In the genomic region with DNA sequence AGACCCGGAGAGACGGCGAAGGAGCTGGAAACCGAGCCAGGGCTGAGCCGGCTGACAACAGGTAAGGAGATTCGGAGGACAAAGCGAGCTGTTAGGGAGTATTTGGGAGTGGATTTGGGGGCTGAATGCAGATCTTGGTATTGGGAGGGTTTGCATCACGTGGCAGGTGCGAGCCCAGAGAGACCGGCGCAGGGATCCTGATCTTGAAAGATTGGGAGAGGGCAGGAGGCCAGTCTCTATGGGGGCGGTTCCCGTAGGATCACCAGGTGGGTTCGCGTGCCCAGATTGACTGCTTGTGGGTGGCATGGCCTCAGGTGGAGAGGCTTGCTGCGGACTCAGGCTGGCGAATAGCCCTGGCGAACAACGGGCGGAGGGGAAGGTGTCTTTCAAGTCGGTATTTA, we compare ENCODE assay signal across 7 cellular contexts. TPM values are rescaled to one million over a fixed set of nuclear protein-coding genes. Genes with fewer than 3 reads are reported as not detected.
DNase-seq lines count a peak whose midpoint lies in the region; ATAC-seq and TF ChIP-seq lines count a peak whose summit lies in the region.

No MANE protein-coding gene starts in this region.

- H3K4me1 Mint-ChIP-seq in stimulated activated effector memory CD8-positive, alpha-beta T cell treated with anti-CD3 and anti-CD28 coated beads, Interleukin-12 subunit alpha, Interleukin-12 subunit beta, amount 100 ng/mL, for 72 hours, result peaks cover 30% of the 10 kb centered on the region

- peaks cover 24% of the 10 kb centered on the region for H3K36me3 ChIP-seq in HUES64 (ENCODE audit: insufficient read depth, low read length)

- peaks cover 10 to 15% of the 10 kb centered on the region in 2 donors for H3K36me3 Mint-ChIP-seq in activated naive CD4-positive, alpha-beta T cell treated with anti-CD3 and anti-CD28 coated beads, Interleukin-2, amount 50 U/mL, for 72 hours
- no peaks in the 10 kb centered on the region for H3K36me3 Mint-ChIP-seq in stimulated activated effector memory CD8-positive, alpha-beta T cell treated with anti-CD3 and anti-CD28 coated beads, Interleukin-12 subunit alpha, Interleukin-12 subunit beta, amount 100 ng/mL, for 72 hours

- H3K27ac ChIP-seq in HUES64 (ENCODE audit: low read depth, low read length), result no peak overlapping the region; the same call in 1 of the 2 replicates

- H3K4me3 Mint-ChIP-seq in stimulated activated effector memory CD8-positive, alpha-beta T cell treated with anti-CD3 and anti-CD28 coated beads, Interleukin-12 subunit alpha, Interleukin-12 subunit beta, amount 100 ng/mL, for 72 hours, result peak overlapping the region; percentile 75

- H3K27ac Mint-ChIP-seq in activated naive CD4-positive, alpha-beta T cell treated with anti-CD3 and anti-CD28 coated beads, Interleukin-2, amount 50 U/mL, for 72 hours, result peak overlapping the region; percentile 78 to 86
- peak overlapping the region; percentile 75 for H3K27ac Mint-ChIP-seq in stimulated activated effector memory CD8-positive, alpha-beta T cell treated with anti-CD3 and anti-CD28 coated beads, Interleukin-12 subunit alpha, Interleukin-12 subunit beta, amount 100 ng/mL, for 72 hours

- WGBS in HUES64, result 10% methylated on average over 21 of the region's 21 CpGs

- H3K9me3 Mint-ChIP-seq in activated naive CD4-positive, alpha-beta T cell treated with anti-CD3 and anti-CD28 coated beads, Interleukin-2, amount 50 U/mL, for 72 hours, result peaks cover 9 to 12% of the 10 kb centered on the region in 2 donors
- H3K9me3 Mint-ChIP-seq in stimulated activated effector memory CD8-positive, alpha-beta T cell treated with anti-CD3 and anti-CD28 coated beads, Interleukin-12 subunit alpha, Interleukin-12 subunit beta, amount 100 ng/mL, for 72 hours, result no peaks in the 10 kb centered on the region

- H3K9me3 ChIP-seq in HUES64 (ENCODE audit: insufficient read depth, low read depth, low read length), result no peaks in the 10 kb centered on the region

- TF ChIP-seq CTCF in GM10248 (IDR thresholded peaks at IDR 0.05; ENCODE audit: control extremely low read depth, extremely low read depth, low read depth, missing control alignments), result no peak

- peaks cover 8% of the 10 kb centered on the region; the same call in 1 of the 2 replicates for H3K4me1 ChIP-seq in HUES64 (ENCODE audit: insufficient read depth, low read length)

- peaks cover 13% of the 10 kb centered on the region for H3K27me3 ChIP-seq in HUES64 (ENCODE audit: insufficient read depth, low read length)

- CTCF ChIA-PET in GM10248 (lab: Yijun Ruan, JAX), result interaction anchor here (0.7 to 1.1 kb wide), 2 partner anchors 14 to 27 kb away, joined by 3 to 6 read pairs; no protein-coding TSS in a partner anchor

- DNase-seq in activated naive CD4-positive, alpha-beta T cell treated with anti-CD3 and anti-CD28 coated beads, Interleukin-2, amount 50 U/mL, for 72 hours (ENCODE audit: low spot score in 2 of 2), result peak in 1 of 2 donors; percentile 21
- DNase-seq in stimulated activated effector memory CD8-positive, alpha-beta T cell treated with anti-CD3 and anti-CD28 coated beads, Interleukin-12 subunit alpha, Interleukin-12 subunit beta, amount 100 ng/mL, for 72 hours (ENCODE audit: low spot score in 2 of 2), result no peak
- DNase-seq in GM10248 (ENCODE audit: extremely low spot score) (no peak), T-helper 9 cell (no peak), HT-29 (ENCODE audit: low spot score) (no peak)

- no peak for ATAC-seq in activated naive CD4-positive, alpha-beta T cell treated with anti-CD3 and anti-CD28 coated beads, Interleukin-2, amount 50 U/mL, for 72 hours
- ATAC-seq in stimulated activated effector memory CD8-positive, alpha-beta T cell treated with anti-CD3 and anti-CD28 coated beads, Interleukin-12 subunit alpha, Interleukin-12 subunit beta, amount 100 ng/mL, for 72 hours, result no peak

- H3K4me3 ChIP-seq in HUES64 (ENCODE audit: low read length), result peak overlapping the region; percentile 62
- peak overlapping the region; percentile 49 for H3K4me3 ChIP-seq in iPS-11a (ENCODE audit: low read depth, low read length)

- H3K9ac ChIP-seq in HUES64 (ENCODE audit: low read depth, low read length), result peak overlapping the region; percentile 45

- POLR2A ChIA-PET in GM10248 (lab: Yijun Ruan, JAX), result no interaction called here

RNA-seq across cellular contexts. Expression of a gene that starts 0.2 kb away (rescaled TPM):
- polyA plus RNA-seq in HUES64 (2013, experiment 1 of 2), result 7.2 TPM
- 8.2 TPM for polyA plus RNA-seq in HUES64 (2013, experiment 2 of 2)
- 1 to 10 TPM; 4.6 to 9.1 TPM for total RNA-seq in activated naive CD4-positive, alpha-beta T cell treated with anti-CD3 and anti-CD28 coated beads, Interleukin-2, amount 50 U/mL, for 72 hours
- total RNA-seq in HT-29 (2014; rRNA removed; shearing (Covaris generic)), result not detected in 2 replicates

RNA-seq across cellular contexts. Expression of a gene that starts 10.0 kb away (rescaled TPM):
- polyA plus RNA-seq in HUES64 (2013, experiment 1 of 2), result 15.6 TPM
- 21.0 TPM for polyA plus RNA-seq in HUES64 (2013, experiment 2 of 2)
- total RNA-seq in activated naive CD4-positive, alpha-beta T cell treated with anti-CD3 and anti-CD28 coated beads, Interleukin-2, amount 50 U/mL, for 72 hours, result 1 to 10 TPM in 1 of 2 donors, under 1 TPM in 1; 0.72 to 2.2 TPM
- total RNA-seq in HT-29 (2014; rRNA removed; shearing (Covaris generic)), result 0.20 and 0.29 TPM in 2 replicates

RNA-seq across cellular contexts. Expression of a gene that starts 11.1 kb away (rescaled TPM):
- polyA plus RNA-seq in HUES64 (2013, experiment 1 of 2), result 91.5 TPM
- 87.9 TPM for polyA plus RNA-seq in HUES64 (2013, experiment 2 of 2)
- total RNA-seq in activated naive CD4-positive, alpha-beta T cell treated with anti-CD3 and anti-CD28 coated beads, Interleukin-2, amount 50 U/mL, for 72 hours, result 10 to 100 TPM; 70.7 to 94.2 TPM
- 44.2 and 47.7 TPM in 2 replicates for total RNA-seq in HT-29 (2014; rRNA removed; shearing (Covaris generic))

RNA-seq across cellular contexts. Expression of a gene that starts 13.7 kb away (rescaled TPM):
- polyA plus RNA-seq in HUES64 (2013, experiment 1 of 2), result 78.7 TPM
- 81.8 TPM for polyA plus RNA-seq in HUES64 (2013, experiment 2 of 2)
- 100 to 1,000 TPM; 103 to 116 TPM for total RNA-seq in activated naive CD4-positive, alpha-beta T cell treated with anti-CD3 and anti-CD28 coated beads, Interleukin-2, amount 50 U/mL, for 72 hours
- 117 and 138 TPM in 2 replicates for total RNA-seq in HT-29 (2014; rRNA removed; shearing (Covaris generic))

RNA-seq across cellular contexts. Expression of a gene that starts 25.0 kb away (rescaled TPM):
- 47.4 TPM for polyA plus RNA-seq in HUES64 (2013, experiment 1 of 2)
- 57.2 TPM for polyA plus RNA-seq in HUES64 (2013, experiment 2 of 2)
- not detected for total RNA-seq in activated naive CD4-positive, alpha-beta T cell treated with anti-CD3 and anti-CD28 coated beads, Interleukin-2, amount 50 U/mL, for 72 hours
- 0.63 TPM in 1 of 2 replicates, not detected in the other for total RNA-seq in HT-29 (2014; rRNA removed; shearing (Covaris generic))
